Comparison of ENCODE assay signal across 8 cellular contexts in the genomic region with DNA sequence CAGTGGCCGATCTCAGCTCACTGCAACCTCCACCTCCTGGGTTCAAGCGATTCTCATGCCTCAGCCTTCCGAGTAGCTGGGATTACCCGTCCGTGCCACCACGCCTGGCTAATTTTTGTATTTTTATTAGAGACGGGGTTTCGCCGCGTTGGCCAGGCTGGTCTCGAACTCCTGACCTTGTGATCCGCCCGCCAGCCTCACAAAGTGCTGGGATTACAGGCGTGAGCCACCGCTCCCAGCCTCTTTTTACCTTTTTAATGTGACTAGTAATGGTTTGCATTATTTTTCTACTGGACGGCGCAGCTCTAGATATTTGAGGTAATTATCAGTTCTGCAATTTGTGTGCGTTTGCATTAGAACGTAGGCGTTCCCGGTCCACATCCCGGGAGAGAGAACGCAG. TPM values are rescaled to one million over a fixed set of nuclear protein-coding genes. Genes with fewer than 3 reads are reported as not detected.
DNase-seq lines count a peak whose midpoint lies in the region; ATAC-seq, FAIRE-seq and TF ChIP-seq lines count a peak whose summit lies in the region.
"Not testable (repeated sequence)": the region's sequence is repeated elsewhere in the genome, so short reads cannot be mapped to it uniquely, and the experiment has no call there.

No MANE protein-coding gene starts in this region.

- not testable (repeated sequence) for H3K9me3 ChIP-seq in HUES6 (ENCODE audit: control insufficient read depth, insufficient read depth, low read depth, low read length); T-helper 17 cell (ENCODE audit: control insufficient read depth, low read length, poor library complexity, severe bottlenecking); ascending aorta; kidney (ENCODE audit: control insufficient read depth in 1 of 2, low read length in 2 of 2); subcutaneous abdominal adipose tissue (ENCODE audit: control insufficient read depth in 5 of 5, low read length in 5 of 5)

- intact Hi-C loops in ascending aorta (cut with DNase I): loop anchor here (1.0 to 5.0 kb wide), 2 partner anchors 67 to 507 kb away; partner anchors contain the start of genes GFPT1 and GMCL1
- intact Hi-C loops in kidney (cut with DNase I): not testable (repeated sequence)

- FAIRE-seq in kidney (lab: Jason Lieb, UNC): not testable (repeated sequence)

- not testable (repeated sequence) for H3K9me3 Mint-ChIP-seq in neural crest cell

- peak overlapping the region; percentile 97 for H3K27ac Mint-ChIP-seq in T-helper 17 cell
- not testable (repeated sequence) for H3K27ac Mint-ChIP-seq in neural crest cell (ENCODE audit: unreplicated experiment)

- not testable (repeated sequence) for TF ChIP-seq CTCF in BJ (IDR thresholded peaks at IDR 0.05; ENCODE audit: insufficient read depth, low read depth, low read length); ascending aorta (IDR thresholded peaks at IDR 0.05); kidney (IDR thresholded peaks at IDR 0.05; ENCODE audit: borderline replicate concordance, extremely low read depth, insufficient read depth); neural crest cell (conservative IDR thresholded peaks at IDR 0.05)

- DNase-seq in BJ (ENCODE audit: low read depth); T-helper 17 cell; ascending aorta (ENCODE audit: low spot score in 2 of 2); epithelial cell of prostate (ENCODE audit: low read depth, low spot score); kidney; neural crest cell (ENCODE audit: low read depth, low spot score): not testable (repeated sequence)

- CTCF ChIA-PET in BJ (lab: Yijun Ruan, JAX): interaction anchor here (1.0 to 1.6 kb wide), 4 partner anchors 16 to 248 kb away, joined by 3 to 4 read pairs (median 3); no protein-coding TSS in a partner anchor

- not testable (repeated sequence) for H3K36me3 ChIP-seq in BJ (ENCODE audit: control insufficient read depth, insufficient read depth, low read length)
- H3K36me3 ChIP-seq in HUES6 (ENCODE audit: control insufficient read depth, insufficient read depth, low read length) (peaks cover 37% of the 10 kb centered on the region), ascending aorta (peaks cover 21 to 41% of the 10 kb centered on the region in 2 donors), kidney (ENCODE audit: control insufficient read depth in 1 of 2, insufficient read depth in 2 of 2, low read length in 2 of 2) (peaks cover 7 to 16% of the 10 kb centered on the region in 2 donors), subcutaneous abdominal adipose tissue (ENCODE audit: control insufficient read depth in 5 of 5, insufficient read depth in 5 of 5, low read length in 5 of 5) (peaks cover 18 to 35% (median 24%) of the 10 kb centered on the region in 5 donors)

- not testable (repeated sequence) for ATAC-seq in T-helper 17 cell

- peaks cover 10% of the 10 kb centered on the region for H3K36me3 Mint-ChIP-seq in T-helper 17 cell (ENCODE audit: low read depth)
- not testable (repeated sequence) for H3K36me3 Mint-ChIP-seq in neural crest cell (ENCODE audit: low read depth)

- POLR2A ChIA-PET in BJ (lab: Charles Lee): not testable (repeated sequence)

- not testable (repeated sequence) for H3K4me1 Mint-ChIP-seq in T-helper 17 cell
- H3K4me1 Mint-ChIP-seq in neural crest cell: peaks cover 38% of the 10 kb centered on the region

- H3K4me3 Mint-ChIP-seq in T-helper 17 cell: peak overlapping the region; percentile 98
- H3K4me3 Mint-ChIP-seq in neural crest cell: peak overlapping the region; percentile 100

- peak overlapping the region; percentile 83 for H3K9ac ChIP-seq in HUES6 (ENCODE audit: low read length)
- H3K9ac ChIP-seq in kidney (ENCODE audit: low read length in 2 of 2): peak overlapping the region; percentile 93 to 98
- peak overlapping the region; percentile 26 to 100 (median 98) for H3K9ac ChIP-seq in subcutaneous abdominal adipose tissue (ENCODE audit: low read length in 5 of 5)

- H3K4me3 ChIP-seq in BJ (ENCODE audit: low read depth, low read length) (peak overlapping the region; percentile 71), HUES6 (ENCODE audit: low read depth, low read length) (peak overlapping the region; percentile 93), ascending aorta (peak overlapping the region; percentile 77), kidney (ENCODE audit: low read length in 2 of 2) (peak overlapping the region; percentile 95 to 99), subcutaneous abdominal adipose tissue (ENCODE audit: low read depth in 1 of 5, low read length in 5 of 5) (peak overlapping the region; percentile 83 to 99 (median 86))

- not testable (repeated sequence) for H3K27me3 ChIP-seq in BJ (ENCODE audit: control insufficient read depth, insufficient read depth, low read length); HUES6 (ENCODE audit: control insufficient read depth, insufficient read depth, low read length); ascending aorta; subcutaneous abdominal adipose tissue (ENCODE audit: control insufficient read depth in 5 of 5, insufficient read depth in 4 of 5, low read length in 5 of 5)

- H3K4me1 ChIP-seq in HUES6 (ENCODE audit: control insufficient read depth, insufficient read depth, low read length); kidney (ENCODE audit: control insufficient read depth in 1 of 2, insufficient read depth in 1 of 2, low read depth in 1 of 2, low read length in 2 of 2): not testable (repeated sequence)
- H3K4me1 ChIP-seq in ascending aorta (peaks cover 6 to 12% of the 10 kb centered on the region in 2 donors), subcutaneous abdominal adipose tissue (ENCODE audit: control insufficient read depth in 5 of 5, insufficient read depth in 5 of 5, low read length in 5 of 5) (peaks cover 0 to 31% (median 19%) of the 10 kb centered on the region in 5 donors)

- H3K27me3 Mint-ChIP-seq in T-helper 17 cell: not testable (repeated sequence)
- H3K27me3 Mint-ChIP-seq in neural crest cell (ENCODE audit: low read depth): peaks cover 11% of the 10 kb centered on the region

- not testable (repeated sequence) for H3K27ac ChIP-seq in HUES6 (ENCODE audit: low read depth, low read length); kidney (ENCODE audit: low read depth in 2 of 2, low read length in 2 of 2)
- H3K27ac ChIP-seq in ascending aorta (peak overlapping the region in 1 of 2 donors; percentile 88), epithelial cell of prostate (peak overlapping the region; percentile 81), subcutaneous abdominal adipose tissue (ENCODE audit: low read depth, low read length) (peak overlapping the region; percentile 100)

RNA-seq across cellular contexts. Expression of gene SNRNP27, which starts 1.0 kb away (rescaled TPM):
- polyA plus RNA-seq in BJ (2011; rRNA removed) (14.3 and 33.9 TPM in 2 replicates), kidney (ENCODE audit: insufficient read depth, low read depth, low replicate concordance) (33.6 TPM)
- 6.4 and 9.7 TPM in 2 replicates for polyA minus RNA-seq in BJ (2011; rRNA and poly(A)+ RNA removed)
- total RNA-seq in T-helper 17 cell (10 to 100 TPM; 33.5 to 38.6 TPM), ascending aorta (157 TPM), kidney (42.6 TPM), neural crest cell (65.5 and 67.8 TPM in 2 replicates)

RNA-seq across cellular contexts. Expression of gene MXD1, which starts 20.2 kb away (rescaled TPM):
- polyA plus RNA-seq in BJ (2011; rRNA removed) (3.9 and 5.4 TPM in 2 replicates), kidney (ENCODE audit: insufficient read depth, low read depth, low replicate concordance) (4.9 TPM)
- 4.7 and 5.1 TPM in 2 replicates for polyA minus RNA-seq in BJ (2011; rRNA and poly(A)+ RNA removed)
- total RNA-seq in T-helper 17 cell (10 to 100 TPM; 45.0 to 46.2 TPM), ascending aorta (4.6 TPM), kidney (13.3 TPM), neural crest cell (4.9 and 6.6 TPM in 2 replicates)
